1 cellular context compared by ENCODE assay signal in the genomic region with DNA sequence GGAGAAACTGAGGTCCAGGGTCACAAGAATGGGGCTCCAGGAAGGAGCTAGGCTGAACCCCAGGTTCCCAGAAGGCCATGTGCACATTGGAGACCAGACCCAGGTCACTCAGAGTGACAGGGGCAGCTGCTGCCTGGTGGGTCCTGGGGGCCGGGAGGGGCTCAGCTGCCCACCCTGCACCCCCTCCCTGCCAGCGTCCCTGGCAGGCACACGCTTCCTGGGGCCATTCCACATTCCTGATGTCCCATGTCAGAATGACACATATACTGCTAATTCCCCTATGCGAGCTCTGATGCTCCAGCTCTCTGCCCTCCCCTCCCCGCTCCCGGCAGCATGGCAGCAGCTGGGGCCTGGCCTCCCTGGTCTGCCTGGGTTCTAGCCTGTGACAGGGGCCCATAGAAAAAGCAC.
TF ChIP-seq lines count a peak whose summit lies in the region.

No MANE protein-coding gene starts in this region.

TF ChIP-seq in HepG2, 621 proteins besides CTCF, POLR2A, EP300 and RAD21 (continued from another document):
- TF ChIP-seq, protein P1, sequence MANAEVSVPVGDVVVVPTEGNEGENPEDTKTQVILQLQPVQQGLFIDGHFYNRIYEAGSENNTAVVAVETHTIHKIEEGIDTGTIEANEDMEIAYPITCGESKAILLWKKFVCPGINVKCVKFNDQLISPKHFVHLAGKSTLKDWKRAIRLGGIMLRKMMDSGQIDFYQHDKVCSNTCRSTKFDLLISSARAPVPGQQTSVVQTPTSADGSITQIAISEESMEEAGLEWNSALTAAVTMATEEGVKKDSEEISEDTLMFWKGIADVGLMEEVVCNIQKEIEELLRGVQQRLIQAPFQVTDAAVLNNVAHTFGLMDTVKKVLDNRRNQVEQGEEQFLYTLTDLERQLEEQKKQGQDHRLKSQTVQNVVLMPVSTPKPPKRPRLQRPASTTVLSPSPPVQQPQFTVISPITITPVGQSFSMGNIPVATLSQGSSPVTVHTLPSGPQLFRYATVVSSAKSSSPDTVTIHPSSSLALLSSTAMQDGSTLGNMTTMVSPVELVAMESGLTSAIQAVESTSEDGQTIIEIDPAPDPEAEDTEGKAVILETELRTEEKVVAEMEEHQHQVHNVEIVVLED (CRISPR knock-in tag; IDR thresholded peaks at IDR 0.05; ENCODE audit: borderline replicate concordance): no peak
- no peak for TF ChIP-seq CBFB (CRISPR knock-in tag; IDR thresholded peaks at IDR 0.05)
- no peak for TF ChIP-seq ESRRA (CRISPR knock-in tag; IDR thresholded peaks at IDR 0.05; ENCODE audit: low read depth)
- peak; percentile 73 for TF ChIP-seq POLR2G (IDR thresholded peaks at IDR 0.05; ENCODE audit: low read depth, low read length)
- TF ChIP-seq, protein P2, sequence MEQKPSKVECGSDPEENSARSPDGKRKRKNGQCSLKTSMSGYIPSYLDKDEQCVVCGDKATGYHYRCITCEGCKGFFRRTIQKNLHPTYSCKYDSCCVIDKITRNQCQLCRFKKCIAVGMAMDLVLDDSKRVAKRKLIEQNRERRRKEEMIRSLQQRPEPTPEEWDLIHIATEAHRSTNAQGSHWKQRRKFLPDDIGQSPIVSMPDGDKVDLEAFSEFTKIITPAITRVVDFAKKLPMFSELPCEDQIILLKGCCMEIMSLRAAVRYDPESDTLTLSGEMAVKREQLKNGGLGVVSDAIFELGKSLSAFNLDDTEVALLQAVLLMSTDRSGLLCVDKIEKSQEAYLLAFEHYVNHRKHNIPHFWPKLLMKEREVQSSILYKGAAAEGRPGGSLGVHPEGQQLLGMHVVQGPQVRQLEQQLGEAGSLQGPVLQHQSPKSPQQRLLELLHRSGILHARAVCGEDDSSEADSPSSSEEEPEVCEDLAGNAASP (CRISPR knock-in tag; IDR thresholded peaks at IDR 0.05; ENCODE audit: borderline replicate concordance): no peak
- no peak for TF ChIP-seq ZNF430 (CRISPR knock-in tag; IDR thresholded peaks at IDR 0.05)
- TF ChIP-seq ZSCAN22 (CRISPR knock-in tag; IDR thresholded peaks at IDR 0.05): no peak
- TF ChIP-seq MAFK (conservative IDR thresholded peaks at IDR 0.05 in 1 of 2, IDR thresholded peaks at IDR 0.05 in 1 of 2; ENCODE audit: low read length in 2 of 2): no peak
- no peak for TF ChIP-seq FOXK1 (CRISPR knock-in tag; IDR thresholded peaks at IDR 0.05; ENCODE audit: borderline replicate concordance, low read depth)
- TF ChIP-seq ZNF180 (CRISPR knock-in tag; IDR thresholded peaks at IDR 0.05; ENCODE audit: borderline replicate concordance, low read depth): no peak
